ENCODE assay signal across 8 cellular contexts in genomic region chr12:11862794-11863193, GRCh38.
DNase-seq lines count a peak whose midpoint lies in the region; ATAC-seq and TF ChIP-seq lines count a peak whose summit lies in the region.
"Had no signal": no experiment of that assay in that cellular context is flagged by ENCODE, and none has a peak within 500 bp of the region (broad histone marks: within the 10 kb centered on the region; RNA-seq: fewer than 3 reads in every experiment).

No MANE protein-coding gene starts in this region.

- in situ Hi-C loops in mammary epithelial cell (cut with MboI; ENCODE audit: low sequenced_read_pairs in 2 of 2), result no loop called here

- H3K4me3 ChIP-seq in mammary epithelial cell (replicated peaks in 1 of 3; ENCODE audit: insufficient read depth in 1 of 3, low read depth in 2 of 3, low read length in 3 of 3) (no peak overlapping the region), left lung (no peak overlapping the region), thoracic aorta (peak overlapping the region; percentile 7)

- H4K20me1 ChIP-seq in mammary epithelial cell (ENCODE audit: insufficient read depth, low read length), result no peaks in the 10 kb centered on the region

- H3K4me1 ChIP-seq in mammary epithelial cell (ENCODE audit: insufficient read depth, low read length) (peaks cover 11% of the 10 kb centered on the region), left lung (peaks cover 11 to 41% of the 10 kb centered on the region in 2 donors), thoracic aorta (ENCODE audit: control insufficient read depth in 1 of 2, low read depth in 2 of 2) (peaks cover 31 to 50% of the 10 kb centered on the region in 2 donors)

- H3K27me3 ChIP-seq in mammary epithelial cell (ENCODE audit: insufficient read depth, low read length) (no peaks in the 10 kb centered on the region), left lung (no peaks in the 10 kb centered on the region), thoracic aorta (replicated peaks; ENCODE audit: insufficient read depth) (no peaks in the 10 kb centered on the region)

- CTCF ChIA-PET in mammary epithelial cell (lab: Charles Lee; ENCODE audit: low non-redundant PET), result no interaction called here

- BruUV-seq in mammary epithelial cell (replicated peaks; lab: Mats Ljungman, UMichigan), result no TSS peak

- 48% methylated on average over 5 of the region's 5 CpGs for WGBS in mammary epithelial cell (ENCODE audit: low coverage, missing lambda C conversion rate)

- DNase-seq in mammary epithelial cell (no peak), left lung (no peak), thoracic aorta (ENCODE audit: low spot score) (no peak), NCI-H446 treated with DMSO at 0.1 percent for 48 hours (lab: John Stamatoyannopoulos, UW) (no peak), KG1 (lab: John Stamatoyannopoulos, UW) (no peak)
- DNase-seq in NK-92 treated with Interleukin-12 subunit alpha and Interleukin-12 subunit beta, amount 100 ng/mL, for 24 hours (lab: John Stamatoyannopoulos, UW), result no peak
- DNase-seq: activated CD4-positive, alpha-beta memory T cell treated with anti-CD3 and anti-CD28 coated beads for 36 hours had no signal

- H3K79me2 ChIP-seq in mammary epithelial cell (ENCODE audit: insufficient read depth, low read length), result peaks cover 2% of the 10 kb centered on the region

- H3K27ac ChIP-seq in mammary epithelial cell (ENCODE audit: insufficient read depth, low read depth, low read length) (peak overlapping the region; percentile 38), left lung (peak overlapping the region; percentile 69), thoracic aorta (peak overlapping the region; percentile 90)

- intact Hi-C loops in mammary epithelial cell (cut with micrococcal nuclease) (no loop called here), left lung (cut with DNase I) (no loop called here)

- TF ChIP-seq CTCF in mammary epithelial cell (conservative IDR thresholded peaks at IDR 0.05 in 1 of 2, IDR thresholded peaks at IDR 0.05 in 1 of 2; ENCODE audit: extremely low read depth in 1 of 2, insufficient read depth in 1 of 2, low read depth in 1 of 2, low read length in 2 of 2), result no peak
- TF ChIP-seq CTCF in left lung (IDR thresholded peaks at IDR 0.05), result no peak
- TF ChIP-seq CTCF in thoracic aorta (IDR thresholded peaks at IDR 0.05), result no peak

- peak; percentile 47 for ATAC-seq in HG02885 (IDR thresholded peaks at IDR 0.05; ENCODE audit: poor library complexity, unreplicated experiment)
- peak; percentile 63 for ATAC-seq in left lung
- peak; percentile 60 for ATAC-seq in thoracic aorta (ENCODE audit: insufficient number of reproducible peaks, low FRiP score, low read depth)

- H3K36me3 ChIP-seq in mammary epithelial cell (ENCODE audit: insufficient read depth, low read length) (no peaks in the 10 kb centered on the region), left lung (peaks cover 0 to 27% of the 10 kb centered on the region in 2 donors), thoracic aorta (no peaks in the 10 kb centered on the region)

- no peaks in the 10 kb centered on the region for H3K9me3 ChIP-seq in mammary epithelial cell (replicated peaks; ENCODE audit: insufficient read depth, low read length)
- H3K9me3 ChIP-seq in left lung, result peaks cover 0 to 15% of the 10 kb centered on the region in 2 donors
- peaks cover 7% of the 10 kb centered on the region for H3K9me3 ChIP-seq in thoracic aorta

- no peak overlapping the region for H3K9ac ChIP-seq in mammary epithelial cell (ENCODE audit: insufficient read depth, low read length)

- no peak overlapping the region for H3K4me2 ChIP-seq in mammary epithelial cell (ENCODE audit: insufficient read depth, low read depth, low read length)

- no peak overlapping the region for H2AFZ ChIP-seq in mammary epithelial cell (ENCODE audit: low read depth, low read length)

- dilution Hi-C loops in mammary epithelial cell (cut with HindIII; ENCODE audit: low sequenced_read_pairs), result no loop called here

Comparison
In these comparisons a context has a peak if more than half of its experiments do, and no peak if none do; other contexts are left out.
1. H3K27ac ChIP-seq: peak in every context shown above with its lines; median percentile 90 in thoracic aorta; 69 in left lung; 38 in mammary epithelial cell.